13 cellular contexts compared by ENCODE assay signal in genomic region chr13:28012896-28013295, GRCh38. TPM values are rescaled to one million over a fixed set of nuclear protein-coding genes. Genes with fewer than 3 reads are reported as not detected.
DNase-seq lines count a peak whose midpoint lies in the region; ATAC-seq, FAIRE-seq and TF ChIP-seq lines count a peak whose summit lies in the region.
"Had no signal": no experiment of that assay in that cellular context is flagged by ENCODE, and none has a peak within 500 bp of the region (broad histone marks: within the 10 kb centered on the region; RNA-seq: fewer than 3 reads in every experiment).

No MANE protein-coding gene starts in this region.

- H3K4me1 ChIP-seq in tibial nerve: no peaks in the 10 kb centered on the region

- no peak overlapping the region for H3K4me3 ChIP-seq in tibial nerve
- H3K4me3 ChIP-seq: BLaER1 treated with 17β-estradiol and CSF1 and Interleukin-3, amounts not matched to agents 10 nM and 100 nM had no signal

- H3K36me3 ChIP-seq in tibial nerve: no peaks in the 10 kb centered on the region
- H3K36me3 ChIP-seq: BLaER1 treated with 17β-estradiol and CSF1 and Interleukin-3, amounts not matched to agents 10 nM and 100 nM had no signal

- no peak for TF ChIP-seq CTCF in tibial nerve (IDR thresholded peaks at IDR 0.05)

- peak; percentile 51 for FAIRE-seq in GM12892 (lab: Jason Lieb, UNC)

- no peak for TF ChIP-seq EP300 in tibial nerve (IDR thresholded peaks at IDR 0.05)

- no peak for DNase-seq in GM12892 (ENCODE audit: insufficient read length)
- peak; percentile 31 for DNase-seq in NAMALWA (ENCODE audit: low spot score)
- no peak for DNase-seq in tibial nerve (ENCODE audit: low spot score in 2 of 2)
- no peak for DNase-seq in H4 (ENCODE audit: low spot score)
- no peak for DNase-seq in substantia nigra (lab: John Stamatoyannopoulos, UW)
- no peak for DNase-seq in GDM1 (lab: John Stamatoyannopoulos, UW)
- DNase-seq: activated gamma-delta T cell treated with Interleukin-2 at 50 U/mL for 16 hours; NCI-H774; stimulated activated CD4-positive, alpha-beta T cell treated with anti-CD3 and anti-CD28 coated beads, Interleukin-4, amount 100 ng/mL, for 1 hour; trophoblast cell had no signal

- H3K9me3 ChIP-seq in tibial nerve: no peaks in the 10 kb centered on the region

- TF ChIP-seq POLR2A in GM12892 (IDR thresholded peaks at IDR 0.05; ENCODE audit: low read depth, low read length) (no peak), tibial nerve (IDR thresholded peaks at IDR 0.05) (no peak)

- peaks cover 0 to 16% of the 10 kb centered on the region in 2 donors for H3K27me3 ChIP-seq in tibial nerve
- H3K27me3 ChIP-seq: BLaER1 treated with 17β-estradiol and CSF1 and Interleukin-3, amounts not matched to agents 10 nM and 100 nM had no signal

- ATAC-seq in GM19397 (IDR thresholded peaks at IDR 0.05; ENCODE audit: unreplicated experiment) (peak; percentile 83), HG02938 (IDR thresholded peaks at IDR 0.05; ENCODE audit: unreplicated experiment) (peak; percentile 94)

- H3K27ac ChIP-seq in tibial nerve (no peak overlapping the region), substantia nigra (ENCODE audit: low read depth, low read length, poor library complexity, severe bottlenecking) (no peak overlapping the region)
- H3K27ac ChIP-seq: BLaER1 treated with 17β-estradiol and CSF1 and Interleukin-3, amounts not matched to agents 10 nM and 100 nM had no signal

RNA-seq across cellular contexts. Expression of gene URAD, which starts 24.4 kb away (rescaled TPM):
- not detected for polyA plus RNA-seq in GM12892 (2012; ENCODE audit: missing spikeins)
- not detected for total RNA-seq in tibial nerve
- total RNA-seq in H4 (2014; rRNA removed; shearing (Covaris generic)): not detected in 2 replicates

RNA-seq across cellular contexts. Expression of gene CDX2, which starts 43.8 kb away (rescaled TPM):
- not detected for polyA plus RNA-seq in GM12892 (2012; ENCODE audit: missing spikeins)
- not detected for total RNA-seq in tibial nerve
- total RNA-seq in H4 (2014; rRNA removed; shearing (Covaris generic)): not detected in 2 replicates
